ENCODE assay signal across 9 cellular contexts in genomic region chr11:131408011-131408640, GRCh38. TPM values are rescaled to one million over a fixed set of nuclear protein-coding genes. Genes with fewer than 3 reads are reported as not detected.
A peak's percentile ranks its signal among the peaks of the same experiment; 100 is the strongest.
DNase-seq lines count a peak whose midpoint lies in the region; FAIRE-seq lines count a peak whose summit lies in the region.
"Had no signal": no experiment of that assay in that cellular context is flagged by ENCODE, and none has a peak within 500 bp of the region (broad histone marks: within the 10 kb centered on the region; RNA-seq: fewer than 3 reads in every experiment).

No MANE protein-coding gene starts in this region.

- no peak for FAIRE-seq in GM19239 (lab: Jason Lieb, UNC)

- in situ Hi-C loops in T47D (cut with HindIII; ENCODE audit: low pct_unique_long_range_greater_than_20kb, low sequenced_read_pairs) = no loop called here

- H3K36me3 ChIP-seq in MG63 = no peaks in the 10 kb centered on the region

- peak in 2 of 3 experiments; percentile 21 to 66 for DNase-seq in NCI-H1417 (lab: John Stamatoyannopoulos, UW)
- DNase-seq in NCI-H1417 treated with DMSO at 0.1 percent for 48 hours (lab: John Stamatoyannopoulos, UW) = no peak
- DNase-seq in MG63 = peak; percentile 11
- peak; percentile 49 to 50 for DNase-seq in T47D (ENCODE audit: low read depth in 1 of 2, low spot score in 1 of 2)
- peak; percentile 48 for DNase-seq in medulla oblongata (ENCODE audit: extremely low spot score)
- no peak for DNase-seq in GM19239 (ENCODE audit: insufficient read length, low spot score)
- DNase-seq in NCI-H2107 (lab: John Stamatoyannopoulos, UW) = no peak
- no peak for DNase-seq in COR-L47 (lab: John Stamatoyannopoulos, UW)

- H3K9me3 ChIP-seq in MG63 = no peaks in the 10 kb centered on the region

- H3K4me3 ChIP-seq in MG63 = no peak overlapping the region

- H3K27me3 ChIP-seq in MG63 = no peaks in the 10 kb centered on the region

RNA-seq across cellular contexts. Expression of gene NTM, which starts 37.7 kb away (rescaled TPM):
- 2.0 and 4.0 TPM in 2 replicates for total RNA-seq in MG63 (2014; rRNA removed; shearing (Covaris generic); ENCODE audit: low replicate concordance)
- total RNA-seq: B cell had no signal

Comparison
In these comparisons a context has a peak if more than half of its experiments do, and no peak if none do; other contexts are left out.
1. DNase-seq: peak in NCI-H1417 (2 of 3), MG63 (single experiment), T47D (2 of 2) and medulla oblongata (single experiment); none in NCI-H1417 treated with DMSO at 0.1 percent for 48 hours (single experiment), GM19239 (single experiment), NCI-H2107 (single experiment) and COR-L47 (single experiment).